Comparison of ENCODE assay signal across 28 cellular contexts in genomic region chr19:41880329-41880708, GRCh38. TPM values are rescaled to one million over a fixed set of nuclear protein-coding genes. Genes with fewer than 3 reads are reported as not detected.
DNase-seq lines count a peak whose midpoint lies in the region; FAIRE-seq and TF ChIP-seq lines count a peak whose summit lies in the region.
"Had no signal": no experiment of that assay in that cellular context is flagged by ENCODE, and none has a peak within 500 bp of the region (broad histone marks: within the 10 kb centered on the region; RNA-seq: fewer than 3 reads in every experiment).

No MANE protein-coding gene starts in this region.

- H3K9me3 ChIP-seq in HEK293 (ENCODE audit: control insufficient read depth, insufficient read depth, low read depth, low read length) (no peaks in the 10 kb centered on the region), neural progenitor cell (ENCODE audit: low read depth) (no peaks in the 10 kb centered on the region), MM.1S (replicated peaks; ENCODE audit: insufficient read depth, low read length) (no peaks in the 10 kb centered on the region), WERI-Rb-1 (ENCODE audit: severe bottlenecking) (no peaks in the 10 kb centered on the region)
- H3K9me3 ChIP-seq: ascending aorta, esophagus muscularis mucosa, gastroesophageal sphincter, tibial nerve had no signal

- no peaks in the 10 kb centered on the region for H3K27me3 Mint-ChIP-seq in activated T-cell treated with anti-CD3 and anti-CD28 coated beads, Interleukin-2, amount 50 U/mL, for 24 hours
- peaks cover 33% of the 10 kb centered on the region for H3K27me3 Mint-ChIP-seq in neural progenitor cell (ENCODE audit: insufficient read depth, low read depth)

- CTCF ChIA-PET in HEK293 (lab: Yijun Ruan, JAX): interaction anchor here (0.5 to 0.7 kb wide), 3 partner anchors 25 to 56 kb away, joined by 3 to 4 read pairs (median 3); no protein-coding TSS in a partner anchor

- H3K9me2 ChIP-seq in MM.1S (replicated peaks; ENCODE audit: insufficient read depth, low read length): no peaks in the 10 kb centered on the region

- H4K20me1 ChIP-seq in neural progenitor cell (ENCODE audit: low read depth) (no peaks in the 10 kb centered on the region), MM.1S (ENCODE audit: insufficient read depth, low read length) (no peaks in the 10 kb centered on the region)

- H3F3A ChIP-seq in neural progenitor cell (ENCODE audit: low read depth): peaks cover 22% of the 10 kb centered on the region
- H3F3A ChIP-seq in MM.1S (ENCODE audit: insufficient read depth, low read length): peaks cover 27% of the 10 kb centered on the region

- POLR2A ChIA-PET in HEK293 (lab: Yijun Ruan, JAX): interaction anchor here (0.6 to 0.7 kb wide), 2 partner anchors 516 to 591 kb away, joined by 3 to 5 read pairs; no protein-coding TSS in a partner anchor

- TF ChIP-seq CTCF in HEK293 (tag by site-specific recombination; IDR thresholded peaks at IDR 0.05) (no peak), bronchial epithelial cell (IDR thresholded peaks at IDR 0.05; ENCODE audit: insufficient read depth, low read length, severe bottlenecking) (no peak), neural progenitor cell (IDR thresholded peaks at IDR 0.05) (no peak), MM.1S (IDR thresholded peaks at IDR 0.05; ENCODE audit: low read length) (no peak), WERI-Rb-1 (IDR thresholded peaks at IDR 0.05; ENCODE audit: low read depth, low read length) (no peak)

- H3K27ac ChIP-seq in HEK293 (ENCODE audit: extremely low read depth, low read depth, low read length) (no peak overlapping the region), neural progenitor cell (no peak overlapping the region), MM.1S (ENCODE audit: low read length) (no peak overlapping the region), WERI-Rb-1 (no peak overlapping the region)
- H3K27ac ChIP-seq: ascending aorta, esophagus muscularis mucosa, gastroesophageal sphincter, HL-60, tibial nerve had no signal

- peak; percentile 23 for FAIRE-seq in bronchial epithelial cell (lab: Jason Lieb, UNC)
- FAIRE-seq: H1 had no signal

- peaks cover 8% of the 10 kb centered on the region; the same call in 1 of the 2 replicates for H3K4me1 ChIP-seq in HEK293 (ENCODE audit: control insufficient read depth, insufficient read depth, low read length)
- H3K4me1 ChIP-seq in neural progenitor cell: peaks cover 6% of the 10 kb centered on the region
- H3K4me1 ChIP-seq in MM.1S (ENCODE audit: low read length): peaks cover 26% of the 10 kb centered on the region

- H3K4me3 ChIP-seq in HEK293 (ENCODE audit: low read depth, low read length) (no peak overlapping the region), bronchial epithelial cell (ENCODE audit: low read depth, low read length) (no peak overlapping the region), neural progenitor cell (no peak overlapping the region), MM.1S (ENCODE audit: low read length) (no peak overlapping the region), WERI-Rb-1 (ENCODE audit: low read depth, low read length) (no peak overlapping the region)
- H3K4me3 ChIP-seq: ascending aorta, esophagus muscularis mucosa, gastroesophageal sphincter, tibial nerve had no signal

- H3K79me2 ChIP-seq in neural progenitor cell (ENCODE audit: low read depth): peaks cover 9% of the 10 kb centered on the region
- H3K79me2 ChIP-seq in MM.1S (ENCODE audit: low read length): peaks cover 15% of the 10 kb centered on the region

- H3K9ac ChIP-seq in neural progenitor cell: no peak overlapping the region
- no peak overlapping the region for H3K9ac ChIP-seq in MM.1S (ENCODE audit: low read length)

- no peak overlapping the region for H3K4me3 Mint-ChIP-seq in activated T-cell treated with anti-CD3 and anti-CD28 coated beads, Interleukin-2, amount 50 U/mL, for 24 hours
- peak overlapping the region; percentile 36 for H3K4me3 Mint-ChIP-seq in neural progenitor cell
- H3K4me3 Mint-ChIP-seq: nephron progenitor cell had no signal

- DNase-seq in activated T-cell treated with anti-CD3 and anti-CD28 coated beads, Interleukin-2, amount 50 U/mL, for 24 hours: no peak
- no peak for DNase-seq in activated T-cell treated with anti-CD3 and anti-CD28 coated beads, Interleukin-2, amount 50 U/mL, for 48 hours
- DNase-seq in bronchial epithelial cell (ENCODE audit: low read depth) (no peak), neural progenitor cell (ENCODE audit: low spot score) (no peak), MM.1S (no peak), SIG-M5 (lab: John Stamatoyannopoulos, UW) (no peak), WERI-Rb-1 (no peak)
- DNase-seq: activated CD4-positive, CD25-positive, alpha-beta regulatory T cell; activated gamma-delta T cell; DMS79; kidney glomerular epithelial cell; mesenchymal stem cell; NCI-H1436; NCI-H2171; NCI-H526 treated with DMSO at 0.1 percent for 48 hours; nephron progenitor cell; stimulated activated naive CD4-positive, alpha-beta T cell had no signal

- H2AFZ ChIP-seq in neural progenitor cell (replicated peaks) (no peak overlapping the region), MM.1S (ENCODE audit: low read length) (no peak overlapping the region)

- peaks cover 0 to under 1% of the 10 kb centered on the region in 2 experiments; a peak in 1 of 3 replicates for H3K36me3 ChIP-seq in HEK293 (ENCODE audit: control insufficient read depth in 2 of 2, insufficient read depth in 1 of 2, low read length in 2 of 2)
- H3K36me3 ChIP-seq in bronchial epithelial cell (ENCODE audit: control insufficient read depth, insufficient read depth, low read length): no peaks in the 10 kb centered on the region
- no peaks in the 10 kb centered on the region for H3K36me3 ChIP-seq in neural progenitor cell
- no peaks in the 10 kb centered on the region for H3K36me3 ChIP-seq in MM.1S (replicated peaks; ENCODE audit: insufficient read depth, low read length)
- no peaks in the 10 kb centered on the region for H3K36me3 ChIP-seq in WERI-Rb-1
- H3K36me3 ChIP-seq: ascending aorta, esophagus muscularis mucosa, gastroesophageal sphincter, tibial nerve had no signal

- peak overlapping the region; percentile 74 for H3K27ac Mint-ChIP-seq in activated T-cell treated with anti-CD3 and anti-CD28 coated beads, Interleukin-2, amount 50 U/mL, for 24 hours
- no peak overlapping the region for H3K27ac Mint-ChIP-seq in neural progenitor cell
- H3K27ac Mint-ChIP-seq: nephron progenitor cell, progenitor cell of endocrine pancreas had no signal

- H3K4me1 Mint-ChIP-seq in activated T-cell treated with anti-CD3 and anti-CD28 coated beads, Interleukin-2, amount 50 U/mL, for 24 hours (ENCODE audit: low read depth): peaks cover 68% of the 10 kb centered on the region
- peaks cover 18% of the 10 kb centered on the region for H3K4me1 Mint-ChIP-seq in neural progenitor cell

- H3K4me2 ChIP-seq in neural progenitor cell (no peak overlapping the region), MM.1S (ENCODE audit: low read depth, low read length) (no peak overlapping the region)

- H3K27me3 ChIP-seq in bronchial epithelial cell (ENCODE audit: control insufficient read depth, insufficient read depth, low read length): no peaks in the 10 kb centered on the region
- peaks cover 54% of the 10 kb centered on the region for H3K27me3 ChIP-seq in neural progenitor cell
- H3K27me3 ChIP-seq in MM.1S (replicated peaks; ENCODE audit: insufficient read depth, low read length): no peaks in the 10 kb centered on the region
- no peaks in the 10 kb centered on the region for H3K27me3 ChIP-seq in WERI-Rb-1 (ENCODE audit: insufficient read depth, low read depth, severe bottlenecking)
- H3K27me3 ChIP-seq: ascending aorta, esophagus muscularis mucosa, gastroesophageal sphincter, tibial nerve had no signal

- H3K9me3 Mint-ChIP-seq in activated T-cell treated with anti-CD3 and anti-CD28 coated beads, Interleukin-2, amount 50 U/mL, for 24 hours: no peaks in the 10 kb centered on the region
- H3K9me3 Mint-ChIP-seq in neural progenitor cell: no peaks in the 10 kb centered on the region
- H3K9me3 Mint-ChIP-seq: nephron progenitor cell had no signal

- peaks cover 22% of the 10 kb centered on the region for H3K36me3 Mint-ChIP-seq in activated T-cell treated with anti-CD3 and anti-CD28 coated beads, Interleukin-2, amount 50 U/mL, for 24 hours (ENCODE audit: low read depth)
- no peaks in the 10 kb centered on the region for H3K36me3 Mint-ChIP-seq in neural progenitor cell

TF ChIP-seq in HEK293, 187 proteins besides CTCF, POLR2A, EP300 and RAD21 (continues in another document):
- TF ChIP-seq ZNF24 (tag by site-specific recombination; IDR thresholded peaks at IDR 0.05): no peak
- TF ChIP-seq ZSCAN23 (tag by site-specific recombination; IDR thresholded peaks at IDR 0.05): no peak
- TF ChIP-seq ZNF248 (tag by site-specific recombination; IDR thresholded peaks at IDR 0.05): no peak
- TF ChIP-seq ZBTB6 (tag by site-specific recombination; IDR thresholded peaks at IDR 0.05): no peak
- no peak for TF ChIP-seq KLF1 (tag by site-specific recombination; IDR thresholded peaks at IDR 0.05)
- TF ChIP-seq ZNF366 (tag by site-specific recombination; conservative IDR thresholded peaks at IDR 0.05): peak; percentile 97
- no peak for TF ChIP-seq HOXD13 (CRISPR knock-in tag; IDR thresholded peaks at IDR 0.05; ENCODE audit: borderline replicate concordance)

RNA-seq across cellular contexts. Expression of gene ARHGEF1, which starts 2.7 kb away (rescaled TPM):
- 19.2 and 25.0 TPM in 2 replicates for total RNA-seq in bronchial epithelial cell
- 10.9 and 25.2 TPM in 2 replicates for total RNA-seq in neural progenitor cell (ENCODE audit: low replicate concordance)

RNA-seq across cellular contexts. Expression of gene CD79A, which starts 3.2 kb away (rescaled TPM):
- total RNA-seq in bronchial epithelial cell: not detected in 2 replicates
- 0.11 and 0.25 TPM in 2 replicates for total RNA-seq in neural progenitor cell (ENCODE audit: low replicate concordance)
- total RNA-seq: ascending aorta, tibial nerve had no signal

RNA-seq across cellular contexts. Expression of gene RPS19, which starts 20.3 kb away (rescaled TPM):
- total RNA-seq in bronchial epithelial cell (2,069 and 2,277 TPM in 2 replicates), neural progenitor cell (ENCODE audit: low replicate concordance) (1,422 and 2,398 TPM in 2 replicates)

RNA-seq across cellular contexts. Expression of gene DMRTC2, which starts 35.5 kb away (rescaled TPM):
- total RNA-seq in bronchial epithelial cell (not detected in 2 replicates), neural progenitor cell (ENCODE audit: low replicate concordance) (not detected in 2 replicates)
- total RNA-seq: ascending aorta; esophagus muscularis mucosa; gastroesophageal sphincter; H1; M059J; progenitor cell of endocrine pancreas; Right ventricle myocardium inferior; T-helper 1 cell treated with Interleukin-12 subunit alpha and Interleukin-12 subunit beta and Interleukin-4 antibody, amounts not matched to agents 30 ng/mL and 1 ng/mL, for 36 hours; tibial nerve had no signal

RNA-seq across cellular contexts. Expression of gene LYPD4, which starts 35.8 kb away (rescaled TPM):
- total RNA-seq in bronchial epithelial cell: not detected in 2 replicates
- total RNA-seq in neural progenitor cell (ENCODE audit: low replicate concordance): not detected in 2 replicates
- total RNA-seq: ascending aorta; esophagus muscularis mucosa; gastroesophageal sphincter; H1; M059J; progenitor cell of endocrine pancreas; Right ventricle myocardium inferior; T-helper 1 cell treated with Interleukin-12 subunit alpha and Interleukin-12 subunit beta and Interleukin-4 antibody, amounts not matched to agents 30 ng/mL and 1 ng/mL, for 36 hours; tibial nerve had no signal
